Comparison of ENCODE assay signal across 9 cellular contexts in the genomic region with DNA sequence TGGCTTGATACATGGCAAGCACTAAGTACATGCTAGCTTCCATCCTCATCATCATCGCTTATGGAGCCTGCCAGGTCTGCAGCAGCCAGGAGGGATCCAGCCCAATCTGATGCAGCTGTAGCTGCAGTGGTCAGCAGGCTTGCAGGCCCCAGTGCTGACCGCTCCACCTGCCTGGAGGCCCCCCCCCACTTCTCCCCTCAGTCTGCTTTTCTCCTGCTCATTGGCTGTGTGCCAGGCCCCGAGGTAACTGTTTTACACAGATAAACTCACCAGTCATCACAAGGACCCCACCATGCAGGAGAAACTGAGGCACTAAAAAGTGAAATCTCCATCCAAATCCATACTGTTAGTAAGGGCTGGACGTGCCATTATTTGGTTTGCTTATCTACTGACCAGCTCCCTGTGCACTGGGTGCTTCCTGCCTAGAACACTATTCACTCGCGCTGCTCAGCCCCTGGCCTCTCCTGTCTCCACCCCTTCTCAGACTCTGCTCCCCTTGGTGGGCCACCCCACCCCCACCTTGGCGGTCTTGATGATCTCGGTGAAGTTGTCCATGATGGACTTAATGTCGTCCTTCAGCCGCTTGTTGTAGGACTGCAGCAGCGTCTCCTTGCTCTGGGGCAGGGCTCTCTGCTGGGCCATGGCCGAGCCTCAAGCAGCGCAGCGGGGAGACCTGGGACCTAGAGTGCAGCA. TPM values are rescaled to one million over a fixed set of nuclear protein-coding genes. Genes with fewer than 3 reads are reported as not detected.
A peak's percentile ranks its signal among the peaks of the same experiment; 100 is the strongest.
DNase-seq lines count a peak whose midpoint lies in the region; ATAC-seq and TF ChIP-seq lines count a peak whose summit lies in the region.
"Had no signal": no experiment of that assay in that cellular context is flagged by ENCODE, and none has a peak within 500 bp of the region (broad histone marks: within the 10 kb centered on the region; RNA-seq: fewer than 3 reads in every experiment).

No MANE protein-coding gene starts in this region.

- peak overlapping the region; percentile 92 for H3K4me3 Mint-ChIP-seq in activated naive CD4-positive, alpha-beta T cell treated with anti-CD3 and anti-CD28 coated beads for 36 hours
- H3K4me3 Mint-ChIP-seq in activated naive CD8-positive, alpha-beta T cell, result peak overlapping the region; percentile 97

- peaks cover 54% of the 10 kb centered on the region for H3K36me3 Mint-ChIP-seq in activated naive CD4-positive, alpha-beta T cell treated with anti-CD3 and anti-CD28 coated beads for 36 hours (ENCODE audit: low read depth)
- H3K36me3 Mint-ChIP-seq in activated naive CD8-positive, alpha-beta T cell, result peaks cover 10% of the 10 kb centered on the region

- no peak for DNase-seq in activated naive CD4-positive, alpha-beta T cell treated with anti-CD3 and anti-CD28 coated beads for 36 hours
- DNase-seq in activated naive CD4-positive, alpha-beta T cell (lab: John Stamatoyannopoulos, UW), result no peak
- DNase-seq in kidney epithelial cell (ENCODE audit: low read depth) (no peak), tibial nerve (ENCODE audit: low spot score in 2 of 2) (no peak), medulla oblongata (ENCODE audit: extremely low spot score) (no peak), NCI-H524 treated with DMSO at 0.1 percent for 48 hours (lab: John Stamatoyannopoulos, UW) (no peak)
- DNase-seq: foreskin melanocyte had no signal

- H3K9me3 Mint-ChIP-seq in activated naive CD4-positive, alpha-beta T cell treated with anti-CD3 and anti-CD28 coated beads for 36 hours, result no peaks in the 10 kb centered on the region
- no peaks in the 10 kb centered on the region for H3K9me3 Mint-ChIP-seq in activated naive CD8-positive, alpha-beta T cell (ENCODE audit: low read depth)

- H3K9me3 ChIP-seq in tibial nerve, result no peaks in the 10 kb centered on the region

- CTCF ChIA-PET in activated naive CD4-positive, alpha-beta T cell treated with anti-CD3 and anti-CD28 coated beads for 36 hours (lab: Charles Lee), result interaction anchor here (1.1 to 1.2 kb wide), 2 partner anchors 9 to 160 kb away, joined by 3 read pairs; no protein-coding TSS in a partner anchor

- H3K27me3 Mint-ChIP-seq in activated naive CD4-positive, alpha-beta T cell treated with anti-CD3 and anti-CD28 coated beads for 36 hours (ENCODE audit: low read depth), result no peaks in the 10 kb centered on the region
- no peaks in the 10 kb centered on the region for H3K27me3 Mint-ChIP-seq in activated naive CD8-positive, alpha-beta T cell

- no peaks in the 10 kb centered on the region for H3K27me3 ChIP-seq in kidney epithelial cell (ENCODE audit: control insufficient read depth, insufficient read depth, low read length)
- H3K27me3 ChIP-seq in tibial nerve, result no peaks in the 10 kb centered on the region

- no peak for TF ChIP-seq EP300 in tibial nerve (IDR thresholded peaks at IDR 0.05)

- 65 to 68% methylated on average over 13 to 14 of the region's 14 CpGs for WGBS in tibial nerve, 2 donors

- TF ChIP-seq POLR2A in tibial nerve (IDR thresholded peaks at IDR 0.05), result no peak

- H3K4me3 ChIP-seq in kidney epithelial cell (ENCODE audit: low read depth, low read length) (peak overlapping the region; percentile 78), tibial nerve (peak overlapping the region in 3 of 4 donors; percentile 74 to 99 (median 93))

- peaks cover 0 to 48% (median 24%) of the 10 kb centered on the region in 4 donors for H3K4me1 ChIP-seq in tibial nerve

- no peak for ATAC-seq in GM18907 (IDR thresholded peaks at IDR 0.05; ENCODE audit: unreplicated experiment)

- peaks cover 40% of the 10 kb centered on the region for H3K4me1 Mint-ChIP-seq in activated naive CD4-positive, alpha-beta T cell treated with anti-CD3 and anti-CD28 coated beads for 36 hours (ENCODE audit: low read depth)
- peaks cover 31% of the 10 kb centered on the region for H3K4me1 Mint-ChIP-seq in activated naive CD8-positive, alpha-beta T cell (ENCODE audit: low read depth)

- H3K27ac Mint-ChIP-seq in activated naive CD4-positive, alpha-beta T cell treated with anti-CD3 and anti-CD28 coated beads for 36 hours, result peak overlapping the region; percentile 65
- peak overlapping the region; percentile 83 for H3K27ac Mint-ChIP-seq in activated naive CD8-positive, alpha-beta T cell

- peak overlapping the region in 3 of 4 donors; percentile 90 to 96 (median 93) for H3K27ac ChIP-seq in tibial nerve

- H3K36me3 ChIP-seq in kidney epithelial cell (ENCODE audit: control insufficient read depth, insufficient read depth, low read length), result peaks cover 9% of the 10 kb centered on the region
- H3K36me3 ChIP-seq in tibial nerve, result peaks cover 0 to 70% (median 25%) of the 10 kb centered on the region in 3 donors

- intact Hi-C loops in activated naive CD4-positive, alpha-beta T cell treated with anti-CD3 and anti-CD28 coated beads for 36 hours (cut with micrococcal nuclease), result no loop called here

- no peak for TF ChIP-seq CTCF in kidney epithelial cell (IDR thresholded peaks at IDR 0.05; ENCODE audit: insufficient read depth, low read length, poor library complexity, severe bottlenecking)
- TF ChIP-seq CTCF in tibial nerve (IDR thresholded peaks at IDR 0.05), result no peak

RNA-seq across cellular contexts. Expression of a gene that starts 1.8 kb away (rescaled TPM):
- total RNA-seq in activated naive CD4-positive, alpha-beta T cell treated with anti-CD3 and anti-CD28 coated beads for 36 hours, result 10 to 100 TPM; 18.4 to 21.5 TPM
- total RNA-seq in kidney epithelial cell (42.0 and 51.8 TPM in 2 replicates), tibial nerve (10 to 100 TPM; 29.3 to 63.6 (median 39.2) TPM)

RNA-seq across cellular contexts. Expression of a gene that starts 1.9 kb away (rescaled TPM):
- total RNA-seq in activated naive CD4-positive, alpha-beta T cell treated with anti-CD3 and anti-CD28 coated beads for 36 hours, result 1,000 to 10,000 TPM; 3,985 to 4,111 TPM
- 2,183 and 2,339 TPM in 2 replicates for total RNA-seq in kidney epithelial cell
- 1,000 to 10,000 TPM; 1,757 to 2,575 (median 2,004) TPM for total RNA-seq in tibial nerve

RNA-seq across cellular contexts. Expression of a gene that starts 10.1 kb away (rescaled TPM):
- total RNA-seq in activated naive CD4-positive, alpha-beta T cell treated with anti-CD3 and anti-CD28 coated beads for 36 hours, result 10 to 100 TPM; 24.9 to 27.8 TPM
- total RNA-seq in kidney epithelial cell (39.2 and 56.4 TPM in 2 replicates), tibial nerve (10 to 100 TPM; 35.0 to 59.4 (median 41.6) TPM)

RNA-seq across cellular contexts. Expression of a gene that starts 10.2 kb away (rescaled TPM):
- 10 to 100 TPM; 13.6 to 13.8 TPM for total RNA-seq in activated naive CD4-positive, alpha-beta T cell treated with anti-CD3 and anti-CD28 coated beads for 36 hours
- total RNA-seq in kidney epithelial cell, result 17.4 and 30.8 TPM in 2 replicates
- 10 to 100 TPM; 21.6 to 36.3 (median 31.5) TPM for total RNA-seq in tibial nerve

RNA-seq across cellular contexts. Expression of a gene that starts 10.2 kb away (rescaled TPM):
- 10 to 100 TPM; 15.0 to 16.2 TPM for total RNA-seq in activated naive CD4-positive, alpha-beta T cell treated with anti-CD3 and anti-CD28 coated beads for 36 hours
- total RNA-seq in kidney epithelial cell (38.7 and 51.5 TPM in 2 replicates), tibial nerve (10 to 100 TPM; 12.2 to 24.3 (median 23.0) TPM)
